ENCODE assay signal across 14 cellular contexts in genomic region chr7:130108809-130109208, GRCh38. TPM values are rescaled to one million over a fixed set of nuclear protein-coding genes. Genes with fewer than 3 reads are reported as not detected.
DNase-seq lines count a peak whose midpoint lies in the region; ATAC-seq and TF ChIP-seq lines count a peak whose summit lies in the region.
"Had no signal": no experiment of that assay in that cellular context is flagged by ENCODE, and none has a peak within 500 bp of the region (broad histone marks: within the 10 kb centered on the region; RNA-seq: fewer than 3 reads in every experiment).

No MANE protein-coding gene starts in this region.

- no peaks in the 10 kb centered on the region for H3K9me3 ChIP-seq in NT2/D1 (ENCODE audit: insufficient read depth, low read length)
- peaks cover 7% of the 10 kb centered on the region; the same call in 1 of the 2 replicates for H3K9me3 ChIP-seq in SJCRH30 (replicated peaks)
- no peaks in the 10 kb centered on the region for H3K9me3 ChIP-seq in upper lobe of right lung

- peak overlapping the region; percentile 78 for H3K27ac Mint-ChIP-seq in nephron progenitor cell
- H3K27ac Mint-ChIP-seq: CD4-positive, alpha-beta memory T cell had no signal

- intact Hi-C loops in upper lobe of right lung (cut with DNase I) = no loop called here

- no peak overlapping the region for H3K9ac ChIP-seq in NT2/D1 (ENCODE audit: insufficient read length, low read depth)

- H3K4me3 Mint-ChIP-seq in nephron progenitor cell = no peak overlapping the region

- no peak for ATAC-seq in upper lobe of right lung

- H3K36me3 ChIP-seq in NT2/D1 (ENCODE audit: insufficient read depth, insufficient read length, low read length) (no peaks in the 10 kb centered on the region), SJCRH30 (peaks cover 24% of the 10 kb centered on the region), upper lobe of right lung (no peaks in the 10 kb centered on the region)

- H3K9me3 Mint-ChIP-seq in nephron progenitor cell = peaks cover 51% of the 10 kb centered on the region

- peak; percentile 15 for DNase-seq in ELF-1 (ENCODE audit: low read depth, low spot score)
- peak; percentile 18 for DNase-seq in NT2/D1 (ENCODE audit: low read depth, low spot score)
- no peak for DNase-seq in nephron progenitor cell
- DNase-seq in NCI-H2107 treated with DMSO at 0.1 percent for 48 hours (lab: John Stamatoyannopoulos, UW; ENCODE audit: unreplicated experiment) = no peak
- no peak for DNase-seq in SJCRH30
- DNase-seq in upper lobe of right lung = no peak
- DNase-seq: C1 segment of cervical spinal cord; Calu3; CD4-positive, alpha-beta memory T cell; COR-L47; EL; GF-D8; H7; HCEC 1CT had no signal

- TF ChIP-seq CTCF in nephron progenitor cell (IDR thresholded peaks at IDR 0.05) (no peak), upper lobe of right lung (IDR thresholded peaks at IDR 0.05) (no peak)

- no peak overlapping the region; the same call in 1 of the 2 replicates for H3K27ac ChIP-seq in SJCRH30
- no peak overlapping the region for H3K27ac ChIP-seq in upper lobe of right lung

- no peaks in the 10 kb centered on the region for H3K27me3 Mint-ChIP-seq in nephron progenitor cell (ENCODE audit: low read depth, poor library complexity)
- H3K27me3 Mint-ChIP-seq: CD4-positive, alpha-beta memory T cell had no signal

- no peak overlapping the region for H3K4me3 ChIP-seq in NT2/D1 (ENCODE audit: insufficient read length, low read depth)
- no peak overlapping the region for H3K4me3 ChIP-seq in SJCRH30
- no peak overlapping the region for H3K4me3 ChIP-seq in upper lobe of right lung

- H3K36me3 Mint-ChIP-seq in nephron progenitor cell (ENCODE audit: low read depth) = peaks cover 62% of the 10 kb centered on the region

- H3K4me1 ChIP-seq in NT2/D1 (ENCODE audit: insufficient read depth, insufficient read length) (no peaks in the 10 kb centered on the region), SJCRH30 (no peaks in the 10 kb centered on the region; the same call in 1 of the 2 replicates), upper lobe of right lung (no peaks in the 10 kb centered on the region)

- H3K4me1 Mint-ChIP-seq in nephron progenitor cell = no peaks in the 10 kb centered on the region
- H3K4me1 Mint-ChIP-seq: CD4-positive, alpha-beta memory T cell had no signal

- no peaks in the 10 kb centered on the region for H3K27me3 ChIP-seq in NT2/D1 (ENCODE audit: insufficient read depth, insufficient read length)
- H3K27me3 ChIP-seq in SJCRH30 = no peaks in the 10 kb centered on the region
- no peaks in the 10 kb centered on the region for H3K27me3 ChIP-seq in upper lobe of right lung

RNA-seq across cellular contexts. Expression of gene KLHDC10, which starts 38.5 kb away (rescaled TPM):
- 76.3 and 92.0 TPM in 2 replicates for total RNA-seq in SJCRH30 (2014; rRNA removed; shearing (Covaris generic))
- total RNA-seq in upper lobe of right lung = 32.0 TPM

RNA-seq across cellular contexts. Expression of gene ZC3HC1, which starts 57.6 kb away (rescaled TPM):
- total RNA-seq in SJCRH30 (2014; rRNA removed; shearing (Covaris generic)) = 36.1 and 37.7 TPM in 2 replicates
- total RNA-seq in upper lobe of right lung = 12.8 TPM

Comparison
In these comparisons a context has a peak if more than half of its experiments do, and no peak if none do; other contexts are left out.
1. DNase-seq: peak in ELF-1 (single experiment) and NT2/D1 (single experiment); none in nephron progenitor cell (single experiment), NCI-H2107 treated with DMSO at 0.1 percent for 48 hours (single experiment), SJCRH30 (0 of 2) and upper lobe of right lung (single experiment).